In the genomic region with DNA sequence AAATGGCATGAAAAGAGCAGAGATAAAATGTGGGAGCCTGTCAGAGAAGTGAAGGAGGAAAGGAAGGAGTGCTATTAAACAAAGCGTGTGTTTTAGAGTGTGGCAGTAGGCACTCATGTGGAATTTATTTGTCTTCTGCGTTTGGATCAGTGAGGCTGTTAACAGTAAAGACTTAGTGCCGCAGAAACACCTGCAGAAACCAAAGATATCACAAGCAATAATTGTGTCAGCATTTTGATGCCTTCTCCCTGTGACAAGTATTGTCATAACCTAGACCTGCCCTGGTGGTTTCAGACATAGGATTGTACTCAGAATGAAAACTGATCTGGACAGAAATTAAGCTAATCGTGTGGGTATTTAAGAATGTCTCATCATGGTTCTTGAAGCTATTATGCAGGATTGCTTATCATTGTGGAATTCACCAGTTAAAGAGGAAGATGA, we compare ENCODE assay signal across 15 cellular contexts.
DNase-seq lines count a peak whose midpoint lies in the region; ATAC-seq and TF ChIP-seq lines count a peak whose summit lies in the region.
"Had no signal": no experiment of that assay in that cellular context is flagged by ENCODE, and none has a peak within 500 bp of the region (broad histone marks: within the 10 kb centered on the region; RNA-seq: fewer than 3 reads in every experiment).

No MANE protein-coding gene starts in this region.

- no peaks in the 10 kb centered on the region for H4K20me1 ChIP-seq in KMS-11 (ENCODE audit: insufficient read depth)
- no peaks in the 10 kb centered on the region for H4K20me1 ChIP-seq in neural cell (ENCODE audit: insufficient read depth)

- H3K27me3 Mint-ChIP-seq in activated CD8-positive, alpha-beta T cell treated with anti-CD3 and anti-CD28 coated beads, Interleukin-2, amount 10 ng/mL, durations not matched to agents 7 days and 5 days (ENCODE audit: low read depth): no peaks in the 10 kb centered on the region
- H3K27me3 Mint-ChIP-seq: T-cell, type B pancreatic cell had no signal

- peaks cover 52% of the 10 kb centered on the region for H3K4me1 ChIP-seq in KMS-11 (ENCODE audit: low read depth, poor library complexity, severe bottlenecking)

- H3K27ac ChIP-seq in KMS-11 (peak overlapping the region; percentile 84), brain microvascular endothelial cell (peak overlapping the region; percentile 61), neural cell (ENCODE audit: low read length) (peak overlapping the region; percentile 74)

- in situ Hi-C loops in brain microvascular endothelial cell (cut with HindIII; ENCODE audit: low pct_ligation_motif_present, low sequenced_read_pairs): no loop called here

- H3K27me3 ChIP-seq in KMS-11 (ENCODE audit: insufficient read depth, low read depth) (no peaks in the 10 kb centered on the region), brain microvascular endothelial cell (replicated peaks) (no peaks in the 10 kb centered on the region), neural cell (ENCODE audit: insufficient read depth, low read depth, low read length) (no peaks in the 10 kb centered on the region)

- no peak for TF ChIP-seq CTCF in KMS-11 (conservative IDR thresholded peaks at IDR 0.05; ENCODE audit: low read depth, low read length)
- TF ChIP-seq CTCF in brain microvascular endothelial cell (IDR thresholded peaks at IDR 0.05; ENCODE audit: low read depth, low read length, missing control alignments): no peak
- no peak for TF ChIP-seq CTCF in neural cell (IDR thresholded peaks at IDR 0.05; ENCODE audit: poor library complexity, severe bottlenecking)
- no peak for TF ChIP-seq CTCF in omental fat pad (IDR thresholded peaks at IDR 0.05)

- H3K27ac Mint-ChIP-seq in activated CD8-positive, alpha-beta T cell treated with anti-CD3 and anti-CD28 coated beads, Interleukin-2, amount 10 ng/mL, durations not matched to agents 7 days and 5 days: no peak overlapping the region
- H3K27ac Mint-ChIP-seq: T-cell, type B pancreatic cell had no signal

- POLR2A ChIA-PET in activated CD8-positive, alpha-beta T cell treated with anti-CD3 and anti-CD28 coated beads, Interleukin-2, amount 10 ng/mL, durations not matched to agents 7 days and 5 days (lab: Charles Lee): no interaction called here

- DNase-seq in NCI-H2196 (lab: John Stamatoyannopoulos, UW; ENCODE audit: unreplicated experiment) (peak; percentile 3), NCI-H2196 treated with DMSO at 0.1 percent for 48 hours (lab: John Stamatoyannopoulos, UW; ENCODE audit: unreplicated experiment) (no peak), brain microvascular endothelial cell (peak; percentile 69), omental fat pad (ENCODE audit: low spot score) (no peak)
- DNase-seq in activated CD8-positive, alpha-beta T cell treated with anti-CD3 and anti-CD28 coated beads, Interleukin-2, amount 10 ng/mL, durations not matched to agents 7 days and 5 days: no peak
- DNase-seq: ACHN; activated CD4-positive, CD25-positive, alpha-beta regulatory T cell; aorta; foreskin melanocyte; T-cell had no signal

- H3K4me2 ChIP-seq in KMS-11 (peak overlapping the region; percentile 50), neural cell (ENCODE audit: low read length) (peak overlapping the region; percentile 43)

- H3K4me3 Mint-ChIP-seq in activated CD8-positive, alpha-beta T cell treated with anti-CD3 and anti-CD28 coated beads, Interleukin-2, amount 10 ng/mL, durations not matched to agents 7 days and 5 days: no peak overlapping the region
- H3K4me3 Mint-ChIP-seq: T-cell, type B pancreatic cell had no signal

- H3K79me2 ChIP-seq in KMS-11 (ENCODE audit: insufficient read depth, low read depth) (peaks cover 33% of the 10 kb centered on the region), neural cell (replicated peaks; ENCODE audit: insufficient read depth, low read length) (no peaks in the 10 kb centered on the region)

- H3K9me3 ChIP-seq in neural cell (ENCODE audit: low read length): peaks cover 2% of the 10 kb centered on the region

- H3K4me3 ChIP-seq in KMS-11 (IDR thresholded peaks at IDR 0.05; ENCODE audit: insufficient read depth, low read depth, low read length) (no peak overlapping the region), brain microvascular endothelial cell (ENCODE audit: low read depth, low read length) (no peak overlapping the region), neural cell (ENCODE audit: low read length) (peak overlapping the region; percentile 45)

- H3F3A ChIP-seq in neural cell (ENCODE audit: insufficient read depth, low read length, poor library complexity, severe bottlenecking): peaks cover 4% of the 10 kb centered on the region

- TF ChIP-seq RAD21 in neural cell (conservative IDR thresholded peaks at IDR 0.05): peak; percentile 53

- H3K36me3 ChIP-seq in KMS-11 (ENCODE audit: insufficient read depth) (no peaks in the 10 kb centered on the region), brain microvascular endothelial cell (replicated peaks) (no peaks in the 10 kb centered on the region), neural cell (ENCODE audit: insufficient read depth, low read length) (no peaks in the 10 kb centered on the region)

- peaks cover 4% of the 10 kb centered on the region for H3K4me1 Mint-ChIP-seq in activated CD8-positive, alpha-beta T cell treated with anti-CD3 and anti-CD28 coated beads, Interleukin-2, amount 10 ng/mL, durations not matched to agents 7 days and 5 days (ENCODE audit: low read depth)

- TF ChIP-seq EP300 in neural cell (conservative IDR thresholded peaks at IDR 0.05; ENCODE audit: poor library complexity, severe bottlenecking): peak; percentile 89

- H3K9ac ChIP-seq in KMS-11 (peak overlapping the region; percentile 48), neural cell (ENCODE audit: low read length) (peak overlapping the region; percentile 27)

- H3K36me3 Mint-ChIP-seq in activated CD8-positive, alpha-beta T cell treated with anti-CD3 and anti-CD28 coated beads, Interleukin-2, amount 10 ng/mL, durations not matched to agents 7 days and 5 days (ENCODE audit: low read depth): no peaks in the 10 kb centered on the region

- no peaks in the 10 kb centered on the region for H3K9me3 Mint-ChIP-seq in activated CD8-positive, alpha-beta T cell treated with anti-CD3 and anti-CD28 coated beads, Interleukin-2, amount 10 ng/mL, durations not matched to agents 7 days and 5 days (ENCODE audit: insufficient read depth)
- H3K9me3 Mint-ChIP-seq: T-cell had no signal

- no peaks in the 10 kb centered on the region for H3K9me2 ChIP-seq in neural cell (ENCODE audit: insufficient read depth, low read length)

- CTCF ChIA-PET in activated CD8-positive, alpha-beta T cell treated with anti-CD3 and anti-CD28 coated beads, Interleukin-2, amount 10 ng/mL, durations not matched to agents 7 days and 5 days (lab: Charles Lee): no interaction called here

- no peak for ATAC-seq in activated CD8-positive, alpha-beta T cell treated with anti-CD3 and anti-CD28 coated beads, Interleukin-2, amount 10 ng/mL, durations not matched to agents 7 days and 5 days
- ATAC-seq in GM18861 (IDR thresholded peaks at IDR 0.05; ENCODE audit: unreplicated experiment) (no peak), omental fat pad (ENCODE audit: low FRiP score) (no peak)
- ATAC-seq: Panc1, T-cell had no signal

- H2AFZ ChIP-seq in KMS-11 (ENCODE audit: low read depth) (peak overlapping the region; percentile 2; the same call in 1 of the 2 replicates), neural cell (ENCODE audit: low read depth, low read length) (no peak overlapping the region)

TF ChIP-seq in neural cell, 6 proteins besides CTCF, POLR2A, EP300 and RAD21:
- TF ChIP-seq POLR2AphosphoS5 (IDR thresholded peaks at IDR 0.05) (peak; percentile 65), MXI1 (conservative IDR thresholded peaks at IDR 0.05; ENCODE audit: poor library complexity, severe bottlenecking) (peak; percentile 49), EZH2 (IDR thresholded peaks at IDR 0.05; ENCODE audit: borderline replicate concordance, insufficient read depth, low read length, poor library complexity, severe bottlenecking) (no peak), SMC3 (conservative IDR thresholded peaks at IDR 0.05; ENCODE audit: poor library complexity) (peak; percentile 40)
- TF ChIP-seq, protein P1, sequence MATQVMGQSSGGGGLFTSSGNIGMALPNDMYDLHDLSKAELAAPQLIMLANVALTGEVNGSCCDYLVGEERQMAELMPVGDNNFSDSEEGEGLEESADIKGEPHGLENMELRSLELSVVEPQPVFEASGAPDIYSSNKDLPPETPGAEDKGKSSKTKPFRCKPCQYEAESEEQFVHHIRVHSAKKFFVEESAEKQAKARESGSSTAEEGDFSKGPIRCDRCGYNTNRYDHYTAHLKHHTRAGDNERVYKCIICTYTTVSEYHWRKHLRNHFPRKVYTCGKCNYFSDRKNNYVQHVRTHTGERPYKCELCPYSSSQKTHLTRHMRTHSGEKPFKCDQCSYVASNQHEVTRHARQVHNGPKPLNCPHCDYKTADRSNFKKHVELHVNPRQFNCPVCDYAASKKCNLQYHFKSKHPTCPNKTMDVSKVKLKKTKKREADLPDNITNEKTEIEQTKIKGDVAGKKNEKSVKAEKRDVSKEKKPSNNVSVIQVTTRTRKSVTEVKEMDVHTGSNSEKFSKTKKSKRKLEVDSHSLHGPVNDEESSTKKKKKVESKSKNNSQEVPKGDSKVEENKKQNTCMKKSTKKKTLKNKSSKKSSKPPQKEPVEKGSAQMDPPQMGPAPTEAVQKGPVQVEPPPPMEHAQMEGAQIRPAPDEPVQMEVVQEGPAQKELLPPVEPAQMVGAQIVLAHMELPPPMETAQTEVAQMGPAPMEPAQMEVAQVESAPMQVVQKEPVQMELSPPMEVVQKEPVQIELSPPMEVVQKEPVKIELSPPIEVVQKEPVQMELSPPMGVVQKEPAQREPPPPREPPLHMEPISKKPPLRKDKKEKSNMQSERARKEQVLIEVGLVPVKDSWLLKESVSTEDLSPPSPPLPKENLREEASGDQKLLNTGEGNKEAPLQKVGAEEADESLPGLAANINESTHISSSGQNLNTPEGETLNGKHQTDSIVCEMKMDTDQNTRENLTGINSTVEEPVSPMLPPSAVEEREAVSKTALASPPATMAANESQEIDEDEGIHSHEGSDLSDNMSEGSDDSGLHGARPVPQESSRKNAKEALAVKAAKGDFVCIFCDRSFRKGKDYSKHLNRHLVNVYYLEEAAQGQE (IDR thresholded peaks at IDR 0.05; ENCODE audit: borderline replicate concordance): peak; percentile 35

Comparison
In these comparisons a context has a peak if more than half of its experiments do, and no peak if none do; other contexts are left out.
1. DNase-seq: peak in NCI-H2196 (single experiment) and brain microvascular endothelial cell (single experiment); none in NCI-H2196 treated with DMSO at 0.1 percent for 48 hours (single experiment), activated CD8-positive, alpha-beta T cell treated with anti-CD3 and anti-CD28 coated beads, Interleukin-2, amount 10 ng/mL, durations not matched to agents 7 days and 5 days (single experiment) and omental fat pad (single experiment).
2. Peak in every context shown above with its lines, with median percentiles within 50 percentile points of each other: H3K27ac ChIP-seq.